1 cellular context compared by ENCODE assay signal in genomic region chr17:75820411-75821080, GRCh38.
TF ChIP-seq lines count a peak whose summit lies in the region.

No MANE protein-coding gene starts in this region.

TF ChIP-seq in GM12878, 131 proteins besides CTCF, POLR2A, EP300 and RAD21:
- TF ChIP-seq SMARCA5 (IDR thresholded peaks at IDR 0.05) (no peak), LARP7 (IDR thresholded peaks at IDR 0.05) (no peak), ASH2L (IDR thresholded peaks at IDR 0.05; ENCODE audit: borderline replicate concordance, low read depth) (no peak), PKNOX1 (IDR thresholded peaks at IDR 0.05) (no peak), MXI1 (IDR thresholded peaks at IDR 0.05; ENCODE audit: low read depth, low read length) (no peak), ZBTB33 (IDR thresholded peaks at IDR 0.05) (no peak), NFYA (IDR thresholded peaks at IDR 0.05; ENCODE audit: borderline replicate concordance, low read depth, low read length) (no peak), GABPA (IDR thresholded peaks at IDR 0.05; ENCODE audit: low read depth) (no peak), NRF1 (conservative IDR thresholded peaks at IDR 0.05; ENCODE audit: low read depth, low read length) (no peak), ZNF384 (IDR thresholded peaks at IDR 0.05; ENCODE audit: borderline replicate concordance, low read depth, low read length) (no peak), MLLT1 (IDR thresholded peaks at IDR 0.05) (no peak)
